In the genomic region with DNA sequence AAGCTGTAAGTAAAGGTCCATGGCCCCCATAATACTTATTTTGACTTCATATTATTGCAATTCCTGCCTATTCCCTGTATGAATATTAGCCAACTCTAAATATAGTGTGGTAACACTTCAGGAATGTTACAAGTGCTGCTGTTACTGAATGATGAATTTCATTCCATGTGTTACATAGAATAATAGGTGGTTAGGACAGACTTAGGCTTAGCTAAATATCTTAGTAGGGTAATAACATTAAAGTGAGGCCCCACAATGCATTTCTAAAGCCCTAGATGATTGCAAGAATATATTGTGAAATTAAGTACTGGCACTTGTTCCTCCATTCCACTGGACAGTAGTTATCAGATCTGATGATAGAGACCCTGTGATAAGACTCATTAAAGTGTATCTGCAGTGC, we compare ENCODE assay signal across 24 cellular contexts.
A peak's percentile ranks its signal among the peaks of the same experiment; 100 is the strongest.
DNase-seq lines count a peak whose midpoint lies in the region; ATAC-seq and TF ChIP-seq lines count a peak whose summit lies in the region.
"Had no signal": no experiment of that assay in that cellular context is flagged by ENCODE, and none has a peak within 500 bp of the region (broad histone marks: within the 10 kb centered on the region; RNA-seq: fewer than 3 reads in every experiment).

No MANE protein-coding gene starts in this region.

- H3K27me3 ChIP-seq in osteoblast (ENCODE audit: insufficient read depth, low read length) (no peaks in the 10 kb centered on the region), gastrocnemius medialis (no peaks in the 10 kb centered on the region)
- H3K27me3 ChIP-seq: esophagus squamous epithelium, neural progenitor cell had no signal

- no peak for TF ChIP-seq POLR2A in gastrocnemius medialis (IDR thresholded peaks at IDR 0.05)

- H4K20me1 ChIP-seq in osteoblast (ENCODE audit: insufficient read depth, low read length): no peaks in the 10 kb centered on the region

- H3K36me3 ChIP-seq in osteoblast (ENCODE audit: insufficient read depth, low read length) (peaks cover 36% of the 10 kb centered on the region), gastrocnemius medialis (peaks cover 0 to 35% of the 10 kb centered on the region in 2 donors)

- H3K9me3 Mint-ChIP-seq in T-helper 2 cell treated with Interferon-gamma antibody and Interleukin-4, amounts not matched to agents 5 μg/mL and 100 μg/mL, for 36 hours: no peaks in the 10 kb centered on the region
- H3K9me3 Mint-ChIP-seq: activated CD8-positive, alpha-beta T cell treated with anti-CD3 and anti-CD28 coated beads for 36 hours; H9; neural progenitor cell had no signal

- no peaks in the 10 kb centered on the region for H3K4me1 Mint-ChIP-seq in T-helper 2 cell treated with Interferon-gamma antibody and Interleukin-4, amounts not matched to agents 5 μg/mL and 100 μg/mL, for 36 hours (ENCODE audit: low read depth)
- H3K4me1 Mint-ChIP-seq: B cell had no signal

- H3K4me2 ChIP-seq in osteoblast (ENCODE audit: insufficient read depth, low read length): no peak overlapping the region
- H3K4me2 ChIP-seq: neural progenitor cell had no signal

- H3K27ac ChIP-seq in osteoblast (ENCODE audit: low read depth, low read length) (peak overlapping the region; percentile 33), gastrocnemius medialis (no peak overlapping the region)
- H3K27ac ChIP-seq: esophagus squamous epithelium, neural progenitor cell, psoas muscle, skin epidermis had no signal

- ATAC-seq in gastrocnemius medialis (no peak), GM21423 (IDR thresholded peaks at IDR 0.05; ENCODE audit: unreplicated experiment) (no peak)
- ATAC-seq: activated CD4-positive, CD25-positive, alpha-beta regulatory T cell treated with anti-CD3 and anti-CD28 coated beads, Interleukin-2, amount 50 U/mL, for 24 hours; activated CD8-positive, alpha-beta T cell treated with anti-CD3 and anti-CD28 coated beads for 36 hours; psoas muscle had no signal

- H3K4me1 ChIP-seq in osteoblast (ENCODE audit: insufficient read depth, low read length) (peaks cover 12% of the 10 kb centered on the region), gastrocnemius medialis (no peaks in the 10 kb centered on the region)
- H3K4me1 ChIP-seq: esophagus squamous epithelium, psoas muscle had no signal

- in situ Hi-C loops in gastrocnemius medialis (cut with MboI; ENCODE audit: low sequenced_read_pairs in 4 of 4): no loop called here

- H3K4me3 ChIP-seq in epithelial cell of esophagus (ENCODE audit: low read length) (no peak overlapping the region), osteoblast (ENCODE audit: insufficient read depth, low read length) (no peak overlapping the region), gastrocnemius medialis (no peak overlapping the region)
- H3K4me3 ChIP-seq: esophagus squamous epithelium, neural progenitor cell, psoas muscle, skin epidermis had no signal

- H3K4me3 Mint-ChIP-seq in T-helper 2 cell treated with Interferon-gamma antibody and Interleukin-4, amounts not matched to agents 5 μg/mL and 100 μg/mL, for 36 hours: no peak overlapping the region
- H3K4me3 Mint-ChIP-seq: activated CD8-positive, alpha-beta T cell treated with anti-CD3 and anti-CD28 coated beads for 36 hours; B cell; H9; neural progenitor cell had no signal

- no peaks in the 10 kb centered on the region for H3K9me3 ChIP-seq in osteoblast (ENCODE audit: low read depth, low read length)
- no peaks in the 10 kb centered on the region for H3K9me3 ChIP-seq in gastrocnemius medialis
- H3K9me3 ChIP-seq: esophagus squamous epithelium, psoas muscle had no signal

- H2AFZ ChIP-seq in osteoblast (ENCODE audit: low read length): no peak overlapping the region
- H2AFZ ChIP-seq: neural progenitor cell had no signal

- intact Hi-C loops in gastrocnemius medialis (cut with DNase I; ENCODE audit: low total_unique reads): no loop called here

- H3K36me3 Mint-ChIP-seq in T-helper 2 cell treated with Interferon-gamma antibody and Interleukin-4, amounts not matched to agents 5 μg/mL and 100 μg/mL, for 36 hours (ENCODE audit: low read depth): peaks cover 62% of the 10 kb centered on the region

- H3K27ac Mint-ChIP-seq in T-helper 2 cell treated with Interferon-gamma antibody and Interleukin-4, amounts not matched to agents 5 μg/mL and 100 μg/mL, for 36 hours: no peak overlapping the region
- H3K27ac Mint-ChIP-seq: B cell, H9, neural progenitor cell had no signal

- no peaks in the 10 kb centered on the region for H3K79me2 ChIP-seq in osteoblast (ENCODE audit: insufficient read depth, low read length)

- TF ChIP-seq CTCF in epithelial cell of esophagus (IDR thresholded peaks at IDR 0.05; ENCODE audit: insufficient read depth, low read depth, low read length, missing control alignments): no peak
- TF ChIP-seq CTCF in osteoblast (IDR thresholded peaks at IDR 0.05; ENCODE audit: extremely low read depth, low read depth, low read length): no peak
- no peak for TF ChIP-seq CTCF in gastrocnemius medialis (IDR thresholded peaks at IDR 0.05 in 4 of 5, conservative IDR thresholded peaks at IDR 0.05 in 1 of 5)

- DNase-seq in ELR (ENCODE audit: low read depth): peak; percentile 33
- DNase-seq in LHCN-M2 (ENCODE audit: low read depth): peak; percentile 43
- DNase-seq in epithelial cell of esophagus (ENCODE audit: low read depth): peak; percentile 15
- DNase-seq in osteoblast (ENCODE audit: insufficient read length, low spot score, missing footprints): no peak
- DNase-seq in T-helper 2 cell treated with Interferon-gamma antibody and Interleukin-4, amounts not matched to agents 5 μg/mL and 100 μg/mL, for 36 hours (ENCODE audit: low spot score): no peak
- DNase-seq in gastrocnemius medialis: no peak
- DNase-seq: activated CD8-positive, alpha-beta T cell treated with anti-CD3 and anti-CD28 coated beads for 36 hours; activated gamma-delta T cell; cortex of kidney; DMS53; esophagus squamous epithelium; H9; head of caudate nucleus; left cardiac atrium; NCI-H2029 treated with DMSO at 0.1 percent for 48 hours; NCI-H345; NCI-H748 treated with DMSO at 0.1 percent for 48 hours; psoas muscle; trophoblast cell had no signal

- no peaks in the 10 kb centered on the region for H3K27me3 Mint-ChIP-seq in T-helper 2 cell treated with Interferon-gamma antibody and Interleukin-4, amounts not matched to agents 5 μg/mL and 100 μg/mL, for 36 hours (ENCODE audit: low read depth)
- H3K27me3 Mint-ChIP-seq: activated CD8-positive, alpha-beta T cell treated with anti-CD3 and anti-CD28 coated beads for 36 hours; B cell had no signal

Comparison
In these comparisons a context has a peak if more than half of its experiments do, and no peak if none do; other contexts are left out.
1. DNase-seq: peak in ELR (single experiment), LHCN-M2 (single experiment) and epithelial cell of esophagus (single experiment); none in osteoblast (single experiment), T-helper 2 cell treated with Interferon-gamma antibody and Interleukin-4, amounts not matched to agents 5 μg/mL and 100 μg/mL, for 36 hours (single experiment) and gastrocnemius medialis (0 of 2).